In the genomic region with DNA sequence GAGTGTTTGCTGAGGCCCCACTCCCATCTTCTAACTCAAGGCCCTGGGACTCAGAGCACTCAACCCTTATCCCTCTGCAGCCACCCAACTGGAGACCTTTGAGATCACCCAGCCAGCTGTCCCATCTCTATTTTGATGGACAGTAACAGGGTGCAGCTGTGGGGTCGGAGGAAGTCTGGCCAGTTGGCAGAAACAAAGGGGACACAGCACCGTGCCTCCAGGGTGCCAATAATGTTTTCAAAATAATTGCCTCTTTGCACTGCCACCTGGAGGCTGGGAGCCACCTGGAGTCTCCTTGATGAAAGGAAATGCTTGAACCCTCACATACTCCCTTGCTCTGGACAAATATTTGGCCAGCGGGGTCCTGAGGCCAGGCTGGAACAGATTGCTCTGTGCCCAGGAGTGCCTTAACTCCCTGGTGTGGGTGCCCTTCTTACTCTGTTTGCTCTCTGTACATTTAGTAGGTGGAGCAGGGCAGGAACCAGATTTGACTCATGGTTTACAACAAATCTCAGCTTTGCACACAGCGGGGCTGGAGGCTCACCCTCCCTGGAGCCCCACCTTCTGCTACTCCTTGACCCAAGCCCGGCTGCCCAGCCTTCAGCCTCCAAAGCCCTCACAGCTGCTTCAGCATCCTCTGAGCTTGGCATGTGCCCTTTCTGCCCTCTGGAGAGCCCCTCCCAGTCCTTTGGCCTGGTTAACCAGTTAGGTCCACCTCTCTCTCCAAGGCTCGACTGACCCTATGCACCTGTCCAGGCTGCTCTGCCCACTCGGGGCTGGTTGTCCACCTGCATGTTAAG, we compare ENCODE assay signal across 13 cellular contexts. TPM values are rescaled to one million over a fixed set of nuclear protein-coding genes. Genes with fewer than 3 reads are reported as not detected.
DNase-seq lines count a peak whose midpoint lies in the region; ATAC-seq and FAIRE-seq lines count a peak whose summit lies in the region.
"Had no signal": no experiment of that assay in that cellular context is flagged by ENCODE, and none has a peak within 500 bp of the region (broad histone marks: within the 10 kb centered on the region; RNA-seq: fewer than 3 reads in every experiment).

No MANE protein-coding gene starts in this region.

- intact Hi-C loops in sciatic nerve (cut with DNase I) = no loop called here

- DNase-seq in DMS53 treated with DMSO at 0.1 percent for 48 hours (lab: John Stamatoyannopoulos, UW; ENCODE audit: unreplicated experiment) (peak; percentile 63), DMS53 (lab: John Stamatoyannopoulos, UW) (no peak), sciatic nerve (ENCODE audit: low spot score) (no peak), small intestine (no peak), NCI-H2171 treated with DMSO at 0.1 percent for 48 hours (lab: John Stamatoyannopoulos, UW) (no peak), immature natural killer cell (no peak)
- DNase-seq: endodermal cell, naive B cell had no signal

- no peaks in the 10 kb centered on the region for H3K9me3 ChIP-seq in KOPT-K1 (ENCODE audit: insufficient read depth, low read length, poor library complexity, severe bottlenecking)
- no peaks in the 10 kb centered on the region for H3K9me3 ChIP-seq in esophagus (ENCODE audit: control insufficient read depth in 2 of 2, insufficient read depth in 1 of 2, low read depth in 1 of 2, low read length in 1 of 2)
- H3K9me3 ChIP-seq in small intestine (ENCODE audit: control insufficient read depth, low read depth) = no peaks in the 10 kb centered on the region
- H3K9me3 ChIP-seq: HAP-1 had no signal

- H3K4me3 Mint-ChIP-seq in immature natural killer cell = no peak overlapping the region
- H3K4me3 Mint-ChIP-seq: endodermal cell; naive B cell; stimulated activated memory B cell treated with anti-CD40 and anti-IgM and Interleukin-4, amounts not matched to agents 10 μg/mL and 1 μg/mL and 100 μg/mL, for 72 hours had no signal

- H3K4me3 ChIP-seq in esophagus (ENCODE audit: low read depth in 1 of 2, low read length in 2 of 2) = no peak overlapping the region
- no peak overlapping the region for H3K4me3 ChIP-seq in small intestine (ENCODE audit: low read depth in 1 of 2, low read length in 2 of 2)
- H3K4me3 ChIP-seq: HAP-1 had no signal

- H3K27me3 ChIP-seq in esophagus (ENCODE audit: control insufficient read depth in 1 of 2, insufficient read depth in 2 of 2, low read length in 2 of 2) (no peaks in the 10 kb centered on the region), small intestine (ENCODE audit: control insufficient read depth in 2 of 2, insufficient read depth in 2 of 2, low read length in 2 of 2) (peaks cover 2% of the 10 kb centered on the region in 2 donors)

- H3K27ac Mint-ChIP-seq in immature natural killer cell = no peak overlapping the region
- H3K27ac Mint-ChIP-seq: endodermal cell; naive B cell; stimulated activated memory B cell treated with anti-CD40 and anti-IgM and Interleukin-4, amounts not matched to agents 10 μg/mL and 1 μg/mL and 100 μg/mL, for 72 hours had no signal

- no peaks in the 10 kb centered on the region for H3K9me3 Mint-ChIP-seq in immature natural killer cell

- peak; percentile 27 for ATAC-seq in sciatic nerve
- ATAC-seq: stimulated activated memory B cell treated with anti-CD40 and anti-IgM and Interleukin-4, amounts not matched to agents 10 μg/mL and 1 μg/mL and 100 μg/mL, for 72 hours had no signal

- WGBS in esophagus, 2 donors = 36 to 38% methylated on average over 7 of the region's 7 CpGs
- WGBS in small intestine, 3 donors = 21 to 49% (median 28%) methylated on average over 7 of the region's 7 CpGs

- no peak for FAIRE-seq in small intestine (lab: Jason Lieb, UNC)

- H3K4me1 ChIP-seq in esophagus (ENCODE audit: control insufficient read depth in 2 of 2, insufficient read depth in 2 of 2, low read length in 1 of 2) (peaks cover 9 to 26% of the 10 kb centered on the region in 2 donors), small intestine (ENCODE audit: control insufficient read depth in 2 of 2, insufficient read depth in 1 of 2, low read depth in 1 of 2, low read length in 1 of 2) (no peaks in the 10 kb centered on the region)
- H3K4me1 ChIP-seq: HAP-1 had no signal

- H3K27me3 Mint-ChIP-seq in immature natural killer cell (ENCODE audit: low read depth in 3 of 3) = peaks cover 4 to 10% (median 6%) of the 10 kb centered on the region in 3 donors

- H3K36me3 Mint-ChIP-seq in immature natural killer cell = peaks cover 0 to 3% (median 0%) of the 10 kb centered on the region in 3 donors
- H3K36me3 Mint-ChIP-seq: stimulated activated memory B cell treated with anti-CD40 and anti-IgM and Interleukin-4, amounts not matched to agents 10 μg/mL and 1 μg/mL and 100 μg/mL, for 72 hours had no signal

- H3K4me1 Mint-ChIP-seq in immature natural killer cell = no peaks in the 10 kb centered on the region
- H3K4me1 Mint-ChIP-seq: endodermal cell; stimulated activated memory B cell treated with anti-CD40 and anti-IgM and Interleukin-4, amounts not matched to agents 10 μg/mL and 1 μg/mL and 100 μg/mL, for 72 hours had no signal

- H3K36me3 ChIP-seq in KOPT-K1 (ENCODE audit: insufficient read depth, low read length) (peaks cover 92% of the 10 kb centered on the region), esophagus (ENCODE audit: control insufficient read depth in 2 of 2, insufficient read depth in 2 of 2, low read length in 1 of 2) (peaks cover 0 to 8% of the 10 kb centered on the region in 2 donors), small intestine (ENCODE audit: control insufficient read depth in 2 of 2, insufficient read depth in 2 of 2, low read length in 2 of 2) (no peaks in the 10 kb centered on the region)
- H3K36me3 ChIP-seq: HAP-1 had no signal

- peak overlapping the region; percentile 98 for H3K27ac ChIP-seq in KOPT-K1 (ENCODE audit: low read depth, low read length, poor library complexity, severe bottlenecking)
- H3K27ac ChIP-seq in esophagus (ENCODE audit: low read depth in 2 of 2, low read length in 1 of 2) = peak overlapping the region; percentile 56 to 94
- no peak overlapping the region for H3K27ac ChIP-seq in small intestine (ENCODE audit: low read depth in 1 of 2, low read length in 1 of 2)

RNA-seq across cellular contexts. Expression of a gene that starts 17.2 kb away (rescaled TPM):
- polyA plus RNA-seq in esophagus (1,000 to 10,000 TPM; 1,481 to 3,581 TPM), small intestine (1 to 10 TPM; 1.6 to 3.8 (median 1.6) TPM), immature natural killer cell (1 to 10 TPM; 1.2 to 1.9 (median 1.6) TPM)
- total RNA-seq in sciatic nerve = 241 TPM
- total RNA-seq: A172, endodermal cell had no signal

Comparison
In these comparisons a context has a peak if more than half of its experiments do, and no peak if none do; other contexts are left out.
1. H3K27ac ChIP-seq: peak in KOPT-K1 (single experiment) and esophagus (2 of 2); none in small intestine (0 of 2).
2. RNA of a gene that starts 17.2 kb away (polyA plus RNA-seq): 1,481 to 3,581 TPM in esophagus; 1.6 to 3.8 TPM in small intestine and 1.2 to 1.9 TPM in immature natural killer cell; every median in the first group is over 100 times any median in the second.